ENCODE assay signal across 8 cellular contexts in genomic region chr10:32979719-32980118, GRCh38. TPM values are rescaled to one million over a fixed set of nuclear protein-coding genes. Genes with fewer than 3 reads are reported as not detected.
DNase-seq lines count a peak whose midpoint lies in the region; ATAC-seq, FAIRE-seq and TF ChIP-seq lines count a peak whose summit lies in the region.
"Not testable (repeated sequence)": the region's sequence is repeated elsewhere in the genome, so short reads cannot be mapped to it uniquely, and the experiment has no call there.

No MANE protein-coding gene starts in this region.

- H3K79me2 ChIP-seq in HepG2 (ENCODE audit: insufficient read depth, low read length) = not testable (repeated sequence)

- H3K9me3 ChIP-seq in BLaER1; RWPE2 (ENCODE audit: severe bottlenecking); endocrine pancreas (ENCODE audit: control insufficient read depth, low read length); HepG2 (ENCODE audit: low read length); suprapubic skin: not testable (repeated sequence)

- H3K4me3 Mint-ChIP-seq in HFFc6 = peak overlapping the region; percentile 86
- peak overlapping the region; percentile 26 for H3K4me3 Mint-ChIP-seq in activated naive CD4-positive, alpha-beta T cell treated with anti-CD3 and anti-CD28 coated beads, Interleukin-2, amount 10 ng/mL, durations not matched to agents 7 days and 5 days
- peak overlapping the region; percentile 44 for H3K4me3 Mint-ChIP-seq in neural crest cell

- CTCF ChIA-PET in activated naive CD4-positive, alpha-beta T cell treated with anti-CD3 and anti-CD28 coated beads, Interleukin-2, amount 10 ng/mL, durations not matched to agents 7 days and 5 days (lab: Charles Lee); HepG2 (lab: Yijun Ruan, JAX; ENCODE audit: low intra/inter-chr PET ratio, low total read pairs): not testable (repeated sequence)

- not testable (repeated sequence) for TF ChIP-seq POLR2A in HepG2 (IDR thresholded peaks at IDR 0.05; ENCODE audit: insufficient read depth in 1 of 2, low read depth in 2 of 2, low read length in 2 of 2); suprapubic skin (IDR thresholded peaks at IDR 0.05)

- FAIRE-seq in HepG2 (lab: Jason Lieb, UNC) = not testable (repeated sequence)

- ATAC-seq in RWPE2 (ENCODE audit: low read depth); HepG2: not testable (repeated sequence)

- not testable (repeated sequence) for H3K4me3 ChIP-seq in BLaER1; RWPE2 (ENCODE audit: severe bottlenecking)
- H3K4me3 ChIP-seq in endocrine pancreas (ENCODE audit: control insufficient read depth, insufficient read depth, low read length) (peak overlapping the region; percentile 53), HepG2 (replicated peaks in 1 of 3; ENCODE audit: insufficient read depth in 1 of 3, low read depth in 2 of 3, low read length in 3 of 3) (peak overlapping the region; percentile 61 to 79 (median 67); a peak in 5 of 6 replicates), suprapubic skin (peak overlapping the region; percentile 43)

- not testable (repeated sequence) for H3K27me3 ChIP-seq in BLaER1; RWPE2 (ENCODE audit: insufficient read depth, poor library complexity, severe bottlenecking); endocrine pancreas (ENCODE audit: control insufficient read depth, insufficient read depth, low read length); HepG2 (ENCODE audit: control insufficient read depth in 1 of 2, insufficient read depth in 2 of 2, low read length in 2 of 2); suprapubic skin

- POLR2A ChIA-PET in HepG2 (lab: Yijun Ruan, JAX) = interaction anchor here (0.7 to 4.8 kb wide), 11 partner anchors 8 to 217 kb away, joined by 3 to 47 read pairs (median 8); partner anchors contain the start of gene ITGB1

- in situ Hi-C loops in HepG2 (cut with HindIII; ENCODE audit: extremely low pct_ligation_motif_present, low pct_unique_long_range_greater_than_20kb) = not testable (repeated sequence)

- H3K4me1 ChIP-seq in BLaER1 (peaks cover 12% of the 10 kb centered on the region; the same call in 1 of the 2 replicates), RWPE2 (ENCODE audit: insufficient read depth, poor library complexity, severe bottlenecking) (peaks cover 40% of the 10 kb centered on the region), endocrine pancreas (ENCODE audit: control insufficient read depth, insufficient read depth, low read length) (peaks cover 12% of the 10 kb centered on the region), HepG2 (ENCODE audit: insufficient read depth, low read length) (peaks cover 38% of the 10 kb centered on the region), suprapubic skin (peaks cover 17% of the 10 kb centered on the region)

- not testable (repeated sequence) for H4K20me1 ChIP-seq in BLaER1; HepG2 (ENCODE audit: insufficient read depth, low read length)

- not testable (repeated sequence) for H3K36me3 Mint-ChIP-seq in HFFc6 (ENCODE audit: low read depth); activated naive CD4-positive, alpha-beta T cell treated with anti-CD3 and anti-CD28 coated beads, Interleukin-2, amount 10 ng/mL, durations not matched to agents 7 days and 5 days; neural crest cell (ENCODE audit: low read depth)

- TF ChIP-seq CTCF in HFFc6 (IDR thresholded peaks at IDR 0.05); RWPE2 (IDR thresholded peaks at IDR 0.05; ENCODE audit: poor library complexity, severe bottlenecking); HepG2 (CRISPR knock-in tag; IDR thresholded peaks at IDR 0.05); neural crest cell (conservative IDR thresholded peaks at IDR 0.05); suprapubic skin (IDR thresholded peaks at IDR 0.05): not testable (repeated sequence)

- H3K4me1 Mint-ChIP-seq in HFFc6 (ENCODE audit: low read depth) (peaks cover 75% of the 10 kb centered on the region), neural crest cell (peaks cover 49% of the 10 kb centered on the region)
- H3K4me1 Mint-ChIP-seq in activated naive CD4-positive, alpha-beta T cell treated with anti-CD3 and anti-CD28 coated beads, Interleukin-2, amount 10 ng/mL, durations not matched to agents 7 days and 5 days = peaks cover 25% of the 10 kb centered on the region

- TF ChIP-seq RAD21 in HepG2 (CRISPR knock-in tag; IDR thresholded peaks at IDR 0.05) = not testable (repeated sequence)

- intact Hi-C loops in HepG2 (cut with micrococcal nuclease; ENCODE audit: unreplicated experiment) = loop anchor here (1.0 to 5.0 kb wide), 3 partner anchors 21 to 37 kb away; partner anchors contain the start of gene ITGB1

- not testable (repeated sequence) for H3K36me3 ChIP-seq in BLaER1; RWPE2 (ENCODE audit: low read depth); endocrine pancreas (ENCODE audit: control insufficient read depth, insufficient read depth, low read length); HepG2 (replicated peaks in 1 of 2; ENCODE audit: control insufficient read depth in 1 of 2, insufficient read depth in 2 of 2, low read length in 2 of 2); suprapubic skin

- H3K4me2 ChIP-seq in BLaER1 (peak overlapping the region; percentile 84; the same call in 1 of the 2 replicates), HepG2 (ENCODE audit: low read depth, low read length) (peak overlapping the region; percentile 98)

- WGBS in HepG2 (ENCODE audit: low lambda C conversion rate) = 41% methylated on average over 14 of the region's 14 CpGs
- WGBS in suprapubic skin = 54% methylated on average over 14 of the region's 14 CpGs

- DNase-seq in HFFc6; RWPE2 (ENCODE audit: low spot score); activated naive CD4-positive, alpha-beta T cell treated with anti-CD3 and anti-CD28 coated beads, Interleukin-2, amount 10 ng/mL, durations not matched to agents 7 days and 5 days; HepG2 (ENCODE audit: low spot score); neural crest cell (ENCODE audit: low read depth, low spot score); suprapubic skin (ENCODE audit: low spot score in 2 of 2): not testable (repeated sequence)

- not testable (repeated sequence) for H3K9ac ChIP-seq in BLaER1; endocrine pancreas (ENCODE audit: control insufficient read depth, insufficient read depth, low read length)
- 0 out of 2 replicates have a peak overlapping the region, but pooled peaks have one; percentile 80 for H3K9ac ChIP-seq in HepG2 (ENCODE audit: insufficient read depth, low read depth, low read length)

- BruUV-seq in HepG2 (replicated peaks; lab: Mats Ljungman, UMichigan) = not testable (repeated sequence)

- not testable (repeated sequence) for H2AFZ ChIP-seq in HepG2 (ENCODE audit: low read length)

- H3K9me3 Mint-ChIP-seq in HFFc6; activated naive CD4-positive, alpha-beta T cell treated with anti-CD3 and anti-CD28 coated beads, Interleukin-2, amount 10 ng/mL, durations not matched to agents 7 days and 5 days; neural crest cell: not testable (repeated sequence)

- H3K27me3 Mint-ChIP-seq in HFFc6 (ENCODE audit: insufficient read depth); neural crest cell (ENCODE audit: low read depth): not testable (repeated sequence)
- peaks cover 11% of the 10 kb centered on the region for H3K27me3 Mint-ChIP-seq in activated naive CD4-positive, alpha-beta T cell treated with anti-CD3 and anti-CD28 coated beads, Interleukin-2, amount 10 ng/mL, durations not matched to agents 7 days and 5 days

- not testable (repeated sequence) for TF ChIP-seq EP300 in HepG2 (IDR thresholded peaks at IDR 0.05; ENCODE audit: low read depth in 2 of 2, low read length in 2 of 2); HepG2 (CRISPR knock-in tag; IDR thresholded peaks at IDR 0.05; ENCODE audit: borderline replicate concordance); suprapubic skin (IDR thresholded peaks at IDR 0.05)

- H3K27ac ChIP-seq in BLaER1; HepG2 (ENCODE audit: extremely low read length, insufficient read depth, low read length); suprapubic skin: not testable (repeated sequence)
- H3K27ac ChIP-seq in RWPE2 (ENCODE audit: poor library complexity, severe bottlenecking) = peak overlapping the region; percentile 98

- H3K27ac Mint-ChIP-seq in HFFc6 = peak overlapping the region; percentile 98
- H3K27ac Mint-ChIP-seq in activated naive CD4-positive, alpha-beta T cell treated with anti-CD3 and anti-CD28 coated beads, Interleukin-2, amount 10 ng/mL, durations not matched to agents 7 days and 5 days; neural crest cell (ENCODE audit: unreplicated experiment): not testable (repeated sequence)

RNA-seq across cellular contexts. Expression of gene ITGB1, which starts 21.7 kb away (rescaled TPM):
- 1,000 to 10,000 TPM; 1,442 to 1,960 (median 1,623) TPM for total RNA-seq in HFFc6 (2021; fragmentation: NEBNext Ultra II Directional; extraction: Animal tissue kit (Norgen Biotek cat#: 25700))
- total RNA-seq in HepG2 (2016; rRNA removed; fragmentation: Illumina TruSeq; extraction: Trizol) (123 and 190 TPM in 2 replicates), neural crest cell (220 and 236 TPM in 2 replicates), suprapubic skin (100 to 1,000 TPM; 167 to 261 (median 218) TPM)
- total RNA-seq in HepG2 (2016; cell fraction: cytosol; rRNA removed; fragmentation: Illumina TruSeq; extraction: Trizol; ENCODE audit: low read depth) = 12.8 and 13.0 TPM in 2 replicates
- 125 and 196 TPM in 2 replicates for total RNA-seq in HepG2 (2016; cell fraction: insoluble cytoplasmic fraction; rRNA removed; fragmentation: Illumina TruSeq; extraction: Trizol)
- 42.7 and 46.7 TPM in 2 replicates for total RNA-seq in HepG2 (2016; cell fraction: membrane; rRNA removed; fragmentation: Illumina TruSeq; extraction: Trizol)
- total RNA-seq in HepG2 (2016; cell fraction: nucleus; rRNA removed; fragmentation: Illumina TruSeq; extraction: Trizol) = 196 and 214 TPM in 2 replicates
- polyA plus RNA-seq in HepG2 (2011; rRNA removed) = 182 and 204 TPM in 2 replicates
- 96.4 and 188 TPM in 2 replicates for polyA plus RNA-seq in HepG2 (2011; cell fraction: cytosol; rRNA removed)
- polyA plus RNA-seq in HepG2 (2011; cell fraction: nucleus; rRNA removed) = 38.6 and 61.3 TPM in 2 replicates
- polyA plus RNA-seq in HepG2 (2012) = 233 and 276 TPM in 2 replicates
- 7.7 and 7.8 TPM in 2 replicates for polyA plus RNA-seq in HepG2 (2016; cell fraction: cytosol; fragmentation: Illumina TruSeq; extraction: Trizol; ENCODE audit: low read depth)
- polyA plus RNA-seq in HepG2 (2016; cell fraction: insoluble cytoplasmic fraction; fragmentation: Illumina TruSeq; extraction: Trizol; ENCODE audit: low read depth) = 97.9 and 104 TPM in 2 replicates
- 21.6 and 25.4 TPM in 2 replicates for polyA plus RNA-seq in HepG2 (2016; cell fraction: membrane; fragmentation: Illumina TruSeq; extraction: Trizol; ENCODE audit: low read depth)
- polyA plus RNA-seq in HepG2 (2016; cell fraction: nucleus; fragmentation: Illumina TruSeq; extraction: Trizol; ENCODE audit: insufficient read depth, low read depth) = 187 and 204 TPM in 2 replicates
- polyA minus RNA-seq in HepG2 (2011; rRNA and poly(A)+ RNA removed; ENCODE audit: low replicate concordance) = 148 and 185 TPM in 2 replicates
- polyA minus RNA-seq in HepG2 (2011; cell fraction: cytosol; rRNA and poly(A)+ RNA removed) = 165 and 204 TPM in 2 replicates
- polyA minus RNA-seq in HepG2 (2011; cell fraction: nucleus; rRNA and poly(A)+ RNA removed) = 170 and 220 TPM in 2 replicates

Comparison
In these comparisons a context has a peak if more than half of its experiments do, and no peak if none do; other contexts are left out.
1. H3K4me3 Mint-ChIP-seq: peak in every context shown above with its lines; median percentile 86 in HFFc6; 44 in neural crest cell; 26 in activated naive CD4-positive, alpha-beta T cell treated with anti-CD3 and anti-CD28 coated beads, Interleukin-2, amount 10 ng/mL, durations not matched to agents 7 days and 5 days.